18 cellular contexts compared by ENCODE assay signal in genomic region chr19:14567079-14567478, GRCh38. TPM values are rescaled to one million over a fixed set of nuclear protein-coding genes. Genes with fewer than 3 reads are reported as not detected.
A peak's percentile ranks its signal among the peaks of the same experiment; 100 is the strongest.
DNase-seq lines count a peak whose midpoint lies in the region; ATAC-seq, FAIRE-seq and TF ChIP-seq lines count a peak whose summit lies in the region.
"Had no signal": no experiment of that assay in that cellular context is flagged by ENCODE, and none has a peak within 500 bp of the region (broad histone marks: within the 10 kb centered on the region; RNA-seq: fewer than 3 reads in every experiment).

No MANE protein-coding gene starts in this region.

- H3K36me3 Mint-ChIP-seq in activated T-cell treated with anti-CD3 and anti-CD28 coated beads, Interleukin-2, amount 50 U/mL, for 24 hours (ENCODE audit: low read depth): peaks cover 65% of the 10 kb centered on the region
- peaks cover 2 to 4% of the 10 kb centered on the region in 2 donors for H3K36me3 Mint-ChIP-seq in activated T-cell treated with anti-CD3 and anti-CD28 coated beads, Interleukin-2, amount 50 U/mL, for 72 hours (ENCODE audit: insufficient read depth in 2 of 2)
- H3K36me3 Mint-ChIP-seq in H9 (ENCODE audit: insufficient read depth in 1 of 3, low read depth in 3 of 3) (peaks cover 11 to 27% (median 13%) of the 10 kb centered on the region in 3 experiments; a peak in 6 of 7 replicates), neural crest cell (ENCODE audit: low read depth) (peaks cover 5% of the 10 kb centered on the region)

- H3K9me1 ChIP-seq in K562 (ENCODE audit: control insufficient read depth, insufficient read depth, low read length): peaks cover 8% of the 10 kb centered on the region

- no peak overlapping the region for H2BK15ac ChIP-seq in H9 (ENCODE audit: low read depth, low read length)

- H3K4me1 ChIP-seq in H9 (ENCODE audit: insufficient read depth, low read length): no peaks in the 10 kb centered on the region; the same call in 1 of the 2 replicates
- peaks cover 15 to 83% of the 10 kb centered on the region in 2 experiments; a peak in 4 of 5 replicates for H3K4me1 ChIP-seq in K562 (replicated peaks in 1 of 2; ENCODE audit: control insufficient read depth in 2 of 2, insufficient read depth in 2 of 2, low read length in 2 of 2)

- H3K4me3 Mint-ChIP-seq in activated T-cell treated with anti-CD3 and anti-CD28 coated beads, Interleukin-2, amount 50 U/mL, for 24 hours: no peak overlapping the region
- no peak overlapping the region for H3K4me3 Mint-ChIP-seq in activated T-cell treated with anti-CD3 and anti-CD28 coated beads, Interleukin-2, amount 50 U/mL, for 72 hours
- H3K4me3 Mint-ChIP-seq in H9: no peak overlapping the region; a peak in 1 of 5 replicates
- peak overlapping the region; percentile 47 for H3K4me3 Mint-ChIP-seq in neural crest cell

- H4K20me1 ChIP-seq in H9 (ENCODE audit: control insufficient read depth, insufficient read depth, insufficient read length): no peaks in the 10 kb centered on the region
- H4K20me1 ChIP-seq in K562 (replicated peaks; ENCODE audit: control insufficient read depth, insufficient read depth, low read length): 0 out of 2 replicates have a peak, but pooled peaks cover 9% of the 10 kb centered on the region

- H3K27ac ChIP-seq in H9 (ENCODE audit: insufficient read length, low read depth, low read length) (no peak overlapping the region), K562 (ENCODE audit: extremely low read depth, low read depth, low read length) (no peak overlapping the region)

- no peak overlapping the region for H3K14ac ChIP-seq in H9 (ENCODE audit: insufficient read depth, low read length)

- no peak for ATAC-seq in activated T-cell treated with anti-CD3 and anti-CD28 coated beads, Interleukin-2, amount 50 U/mL, for 72 hours (replicated peaks in 1 of 2)
- ATAC-seq in K562: no peak
- ATAC-seq: HepG2, Right ventricle myocardium inferior had no signal

- no peak overlapping the region for H4K91ac ChIP-seq in H9 (ENCODE audit: insufficient read length, low read depth, low read length)

- no peak overlapping the region for H3T11ph ChIP-seq in H9 (ENCODE audit: low read length)

- no peaks in the 10 kb centered on the region for H3K9me3 Mint-ChIP-seq in activated T-cell treated with anti-CD3 and anti-CD28 coated beads, Interleukin-2, amount 50 U/mL, for 24 hours
- peaks cover 0 to 2% of the 10 kb centered on the region in 2 donors for H3K9me3 Mint-ChIP-seq in activated T-cell treated with anti-CD3 and anti-CD28 coated beads, Interleukin-2, amount 50 U/mL, for 72 hours
- no peaks in the 10 kb centered on the region for H3K9me3 Mint-ChIP-seq in H9
- H3K9me3 Mint-ChIP-seq in neural crest cell: no peaks in the 10 kb centered on the region

- CTCF ChIA-PET in K562 (lab: Yijun Ruan, JAX; ENCODE audit: low intra/inter-chr PET ratio): no interaction called here

- DNase-seq in activated T-cell treated with anti-CD3 and anti-CD28 coated beads, Interleukin-2, amount 50 U/mL, for 24 hours: no peak
- DNase-seq in activated T-cell treated with anti-CD3 and anti-CD28 coated beads, Interleukin-2, amount 50 U/mL, for 72 hours: no peak
- no peak for DNase-seq in H9
- no peak for DNase-seq in K562 (ENCODE audit: extremely low read depth in 1 of 4, low spot score in 3 of 4)
- DNase-seq in neural crest cell (ENCODE audit: low read depth, low spot score): no peak
- no peak for DNase-seq in DMS79 (lab: John Stamatoyannopoulos, UW)
- DNase-seq in COLO829 (ENCODE audit: low spot score): no peak
- no peak for DNase-seq in pons (ENCODE audit: low spot score)
- DNase-seq: AML-193, DMS 273 treated with DMSO at 0.1 percent for 48 hours, MM.1S, NCI-H187 treated with DMSO at 0.1 percent for 48 hours, NCI-H82 had no signal

- H3K79me2 ChIP-seq in H9 (ENCODE audit: insufficient read depth, low read length) (peaks cover 9% of the 10 kb centered on the region; the same call in 1 of the 2 replicates), K562 (ENCODE audit: control insufficient read depth, insufficient read depth, low read length) (peaks cover 34% of the 10 kb centered on the region)

- H4K5ac ChIP-seq in H9 (ENCODE audit: insufficient read length, low read depth, low read length): no peak overlapping the region

- H3K23me2 ChIP-seq in H9 (ENCODE audit: insufficient read length, low read depth, low read length, poor library complexity, severe bottlenecking): peaks cover 8% of the 10 kb centered on the region

- H3K9ac ChIP-seq in H9 (ENCODE audit: extremely low read depth, insufficient read length, low read length): no peak overlapping the region
- no peak overlapping the region for H3K9ac ChIP-seq in K562 (ENCODE audit: insufficient read depth in 1 of 2, low read depth in 2 of 2, low read length in 2 of 2)

- no peak overlapping the region for H3K23ac ChIP-seq in H9 (ENCODE audit: insufficient read length, low read depth, low read length)

- no peak for TF ChIP-seq POLR2A in K562 (conservative IDR thresholded peaks at IDR 0.05)

- no peak for TF ChIP-seq EP300 in K562 (IDR thresholded peaks at IDR 0.05; ENCODE audit: low read length)

- no peak overlapping the region for H3K18ac ChIP-seq in H9 (ENCODE audit: insufficient read length, low read depth, low read length)

- H3K27me3 Mint-ChIP-seq in activated T-cell treated with anti-CD3 and anti-CD28 coated beads, Interleukin-2, amount 50 U/mL, for 24 hours: no peaks in the 10 kb centered on the region
- H3K27me3 Mint-ChIP-seq in activated T-cell treated with anti-CD3 and anti-CD28 coated beads, Interleukin-2, amount 50 U/mL, for 72 hours (ENCODE audit: low read depth): no peaks in the 10 kb centered on the region
- 0 out of 2 replicates have a peak, but pooled peaks cover 2% of the 10 kb centered on the region for H3K27me3 Mint-ChIP-seq in H9 (ENCODE audit: low read depth)
- no peaks in the 10 kb centered on the region for H3K27me3 Mint-ChIP-seq in neural crest cell (ENCODE audit: low read depth)

- FAIRE-seq in K562 (lab: Jason Lieb, UNC): no peak
- FAIRE-seq: H54, HepG2 had no signal

- POLR2A ChIA-PET in K562 (lab: Yijun Ruan, JAX): interaction anchor here (0.7 to 1.2 kb wide), 2 partner anchors 17 to 254 kb away, joined by 3 read pairs; no protein-coding TSS in a partner anchor

- no TSS peak for BruUV-seq in K562 (replicated peaks; lab: Mats Ljungman, UMichigan)

- H3K9me3 ChIP-seq in H9 (ENCODE audit: control insufficient read depth, low read depth, low read length): no peaks in the 10 kb centered on the region
- no peaks in the 10 kb centered on the region for H3K9me3 ChIP-seq in K562 (replicated peaks; ENCODE audit: control insufficient read depth, insufficient read depth, low read depth, low read length)

- no CpG with 5 or more reads among the region's 11 CpGs for WGBS in H9 (ENCODE audit: extremely low coverage, insufficient read length, low lambda C conversion rate)
- WGBS in K562 (ENCODE audit: insufficient coverage, low coverage, missing lambda C conversion rate): 91% methylated on average over 7 of the region's 11 CpGs

- H2BK12ac ChIP-seq in H9 (ENCODE audit: insufficient read length, low read depth, low read length): no peak overlapping the region

- TF ChIP-seq RAD21 in K562 (CRISPR knock-in tag; conservative IDR thresholded peaks at IDR 0.05 in 1 of 2, IDR thresholded peaks at IDR 0.05 in 1 of 2): no peak

- H4K8ac ChIP-seq in H9 (replicated peaks; ENCODE audit: insufficient read length, low read depth, low read length): no peak overlapping the region

- H3K79me1 ChIP-seq in H9 (ENCODE audit: insufficient read depth, low read depth, low read length, poor library complexity, severe bottlenecking): no peaks in the 10 kb centered on the region

- H3K4ac ChIP-seq in H9 (ENCODE audit: low read depth, low read length): no peak overlapping the region

- H2BK20ac ChIP-seq in H9 (ENCODE audit: low read depth, low read length, poor library complexity, severe bottlenecking): no peak overlapping the region

- intact Hi-C loops in K562 (cut with micrococcal nuclease): no loop called here

- H3K4me1 Mint-ChIP-seq in activated T-cell treated with anti-CD3 and anti-CD28 coated beads, Interleukin-2, amount 50 U/mL, for 24 hours (ENCODE audit: low read depth): peaks cover 43% of the 10 kb centered on the region
- peaks cover 44% of the 10 kb centered on the region for H3K4me1 Mint-ChIP-seq in activated T-cell treated with anti-CD3 and anti-CD28 coated beads, Interleukin-2, amount 50 U/mL, for 72 hours (ENCODE audit: low read depth)
- peaks cover 22 to 37% of the 10 kb centered on the region in 2 experiments for H3K4me1 Mint-ChIP-seq in H9
- H3K4me1 Mint-ChIP-seq in neural crest cell: peaks cover 11% of the 10 kb centered on the region

- no peak overlapping the region for H2AK5ac ChIP-seq in H9 (ENCODE audit: insufficient read length, low read length)

- H3K27ac Mint-ChIP-seq in activated T-cell treated with anti-CD3 and anti-CD28 coated beads, Interleukin-2, amount 50 U/mL, for 24 hours: peak overlapping the region; percentile 67
- no peak overlapping the region for H3K27ac Mint-ChIP-seq in activated T-cell treated with anti-CD3 and anti-CD28 coated beads, Interleukin-2, amount 50 U/mL, for 72 hours
- 0 out of 7 replicates have a peak overlapping the region, but pooled peaks have one; percentile 31 to 67 (median 39) for H3K27ac Mint-ChIP-seq in H9
- H3K27ac Mint-ChIP-seq in neural crest cell (ENCODE audit: unreplicated experiment): peak overlapping the region; percentile 67

- H2BK5ac ChIP-seq in H9 (ENCODE audit: insufficient read length, low read length): no peak overlapping the region

- in situ Hi-C loops in K562 (cut with MboI): no loop called here

- H3K27me3 ChIP-seq in H9 (ENCODE audit: insufficient read depth, low read length): no peaks in the 10 kb centered on the region
- H3K27me3 ChIP-seq in K562 (ENCODE audit: control insufficient read depth in 2 of 2, insufficient read depth in 2 of 2, low read length in 2 of 2): no peaks in the 10 kb centered on the region; a peak in 1 of 5 replicates

- H2AFZ ChIP-seq in H9 (ENCODE audit: low read length) (no peak overlapping the region), K562 (ENCODE audit: low read depth, low read length) (no peak overlapping the region)

- peaks cover 63% of the 10 kb centered on the region; the same call in 2 of the 3 replicates for H3K36me3 ChIP-seq in K562 (ENCODE audit: control insufficient read depth, insufficient read depth, low read length)

- no peak overlapping the region for H3K4me2 ChIP-seq in H9 (ENCODE audit: insufficient read depth, insufficient read length, low read length)
- no peak overlapping the region for H3K4me2 ChIP-seq in K562 (ENCODE audit: insufficient read depth, low read length)

- no peak overlapping the region for H3K56ac ChIP-seq in H9 (ENCODE audit: insufficient read length, low read depth, low read length)

- TF ChIP-seq CTCF in H9 (conservative IDR thresholded peaks at IDR 0.05) (no peak), K562 (IDR thresholded peaks at IDR 0.05 in 2 of 3, conservative IDR thresholded peaks at IDR 0.05 in 1 of 3; ENCODE audit: insufficient read depth in 2 of 3, low read depth in 1 of 3, low read length in 3 of 3) (no peak), neural crest cell (conservative IDR thresholded peaks at IDR 0.05) (no peak)

- H3K4me3 ChIP-seq in K562: no peak overlapping the region

- H2BK120ac ChIP-seq in H9 (ENCODE audit: low read depth, low read length, poor library complexity, severe bottlenecking): no peak overlapping the region

RNA-seq across cellular contexts. Expression of gene NDUFB7, which starts 4.8 kb away (rescaled TPM):
- total RNA-seq in activated T-cell treated with anti-CD3 and anti-CD28 coated beads, Interleukin-2, amount 50 U/mL, for 72 hours: 10 to 100 TPM; 78.5 to 87.0 TPM
- 155 and 161 TPM in 2 replicates for total RNA-seq in H9 (2021)
- 5.1 and 13.9 TPM in 2 replicates for total RNA-seq in K562 (2011; cell fraction: chromatin; rRNA removed; ENCODE audit: low replicate concordance)
- 55.0 and 85.4 TPM in 2 replicates for total RNA-seq in K562 (2011; cell fraction: nucleolus; rRNA removed)
- 23.9 and 26.6 TPM in 2 replicates for total RNA-seq in K562 (2011; cell fraction: nucleoplasm; rRNA removed)
- total RNA-seq in K562 (2014; rRNA removed): 842 and 854 TPM in 2 replicates
- total RNA-seq in K562 (2014; rRNA removed; fragmentation: Illumina TruSeq; extraction: Trizol): 7.4 and 14.9 TPM in 2 replicates
- 227 and 243 TPM in 2 replicates for total RNA-seq in K562 (2015; rRNA removed; fragmentation: Illumina TruSeq; extraction: Trizol)
- total RNA-seq in K562 (2021): 289 and 313 TPM in 2 replicates
- 137 and 185 TPM in 2 replicates for polyA plus RNA-seq in K562 (2011; rRNA removed)
- 393 and 1,045 TPM in 2 replicates for polyA plus RNA-seq in K562 (2011; cell fraction: cytosol; rRNA removed)
- polyA plus RNA-seq in K562 (2011; cell fraction: nucleus; rRNA removed): 125 and 147 TPM in 2 replicates
- 246 and 272 TPM in 2 replicates for polyA plus RNA-seq in K562 (2012)
- 37.6 and 257 TPM in 2 replicates for polyA plus RNA-seq in K562 (2014; fragmentation: Illumina TruSeq; extraction: Trizol)
- polyA plus RNA-seq in K562 (2014; fragmentation: Nextera tagmentation; extraction: Ambion mirVana): 10 to 100 TPM; 31.3 to 91.8 TPM
- polyA plus RNA-seq in K562 (2014; rRNA removed): 810 and 833 TPM in 2 replicates
- 14.2 and 24.3 TPM in 2 replicates for polyA minus RNA-seq in K562 (2011; rRNA and poly(A)+ RNA removed)
- 76.8 and 119 TPM in 2 replicates for polyA minus RNA-seq in K562 (2011; cell fraction: cytosol; rRNA and poly(A)+ RNA removed)
- polyA minus RNA-seq in K562 (2011; cell fraction: nucleus; rRNA and poly(A)+ RNA removed): 20.3 and 27.4 TPM in 2 replicates
- 123 and 128 TPM in 2 replicates for total RNA-seq in neural crest cell

RNA-seq across cellular contexts. Expression of gene CLEC17A, which starts 15.8 kb away (rescaled TPM):
- under 1 TPM; 0.29 to 0.46 TPM for total RNA-seq in activated T-cell treated with anti-CD3 and anti-CD28 coated beads, Interleukin-2, amount 50 U/mL, for 72 hours
- total RNA-seq in H9 (2021) (not detected in 2 replicates), K562 (2014; rRNA removed) (not detected in 2 replicates), K562 (2014; rRNA removed; fragmentation: Illumina TruSeq; extraction: Trizol) (not detected in 2 replicates), K562 (2015; rRNA removed; fragmentation: Illumina TruSeq; extraction: Trizol) (not detected in 2 replicates), K562 (2021) (not detected in 2 replicates), neural crest cell (not detected in 2 replicates)
- total RNA-seq in K562 (2011; cell fraction: chromatin; rRNA removed; ENCODE audit: low replicate concordance): not detected in 2 replicates
- not detected in 2 replicates for total RNA-seq in K562 (2011; cell fraction: nucleolus; rRNA removed)
- total RNA-seq in K562 (2011; cell fraction: nucleoplasm; rRNA removed): not detected in 2 replicates
- polyA plus RNA-seq in K562 (2011; rRNA removed) (0.03 TPM in 1 of 2 replicates, not detected in the other), K562 (2014; fragmentation: Illumina TruSeq; extraction: Trizol) (not detected in 2 replicates), K562 (2014; fragmentation: Nextera tagmentation; extraction: Ambion mirVana) (not detected), K562 (2014; rRNA removed) (not detected in 2 replicates)
- polyA plus RNA-seq in K562 (2011; cell fraction: cytosol; rRNA removed): not detected in 2 replicates
- not detected in 2 replicates for polyA plus RNA-seq in K562 (2011; cell fraction: nucleus; rRNA removed)
- polyA plus RNA-seq in K562 (2012): not detected in 2 replicates
- not detected in 2 replicates for polyA minus RNA-seq in K562 (2011; rRNA and poly(A)+ RNA removed)
- not detected in 2 replicates for polyA minus RNA-seq in K562 (2011; cell fraction: cytosol; rRNA and poly(A)+ RNA removed)
- polyA minus RNA-seq in K562 (2011; cell fraction: nucleus; rRNA and poly(A)+ RNA removed): not detected in 2 replicates
- total RNA-seq: A673, HepG2, NCI-H460, Right ventricle myocardium inferior had no signal
- polyA plus RNA-seq: HepG2 had no signal

RNA-seq across cellular contexts. Expression of gene TECR, which starts 37.7 kb away (rescaled TPM):
- total RNA-seq in activated T-cell treated with anti-CD3 and anti-CD28 coated beads, Interleukin-2, amount 50 U/mL, for 72 hours: 100 to 1,000 TPM; 105 to 106 TPM
- total RNA-seq in H9 (2021) (162 and 164 TPM in 2 replicates), K562 (2014; rRNA removed) (86.0 and 158 TPM in 2 replicates), K562 (2014; rRNA removed; fragmentation: Illumina TruSeq; extraction: Trizol) (33.1 and 36.7 TPM in 2 replicates), K562 (2015; rRNA removed; fragmentation: Illumina TruSeq; extraction: Trizol) (81.9 and 91.6 TPM in 2 replicates), K562 (2021) (186 and 195 TPM in 2 replicates), neural crest cell (177 and 185 TPM in 2 replicates)
- 122 and 325 TPM in 2 replicates for total RNA-seq in K562 (2011; cell fraction: chromatin; rRNA removed; ENCODE audit: low replicate concordance)
- 437 and 484 TPM in 2 replicates for total RNA-seq in K562 (2011; cell fraction: nucleolus; rRNA removed)
- total RNA-seq in K562 (2011; cell fraction: nucleoplasm; rRNA removed): 307 and 324 TPM in 2 replicates
- polyA plus RNA-seq in K562 (2011; rRNA removed) (68.0 and 169 TPM in 2 replicates), K562 (2014; fragmentation: Illumina TruSeq; extraction: Trizol) (204 and 211 TPM in 2 replicates), K562 (2014; fragmentation: Nextera tagmentation; extraction: Ambion mirVana) (10 to 100 TPM; 29.3 to 73.2 TPM), K562 (2014; rRNA removed) (81.4 and 108 TPM in 2 replicates)
- polyA plus RNA-seq in K562 (2011; cell fraction: cytosol; rRNA removed): 224 and 335 TPM in 2 replicates
- polyA plus RNA-seq in K562 (2011; cell fraction: nucleus; rRNA removed): 326 and 378 TPM in 2 replicates
- polyA plus RNA-seq in K562 (2012): 229 and 297 TPM in 2 replicates
- 76.6 and 95.7 TPM in 2 replicates for polyA minus RNA-seq in K562 (2011; rRNA and poly(A)+ RNA removed)
- 188 and 209 TPM in 2 replicates for polyA minus RNA-seq in K562 (2011; cell fraction: cytosol; rRNA and poly(A)+ RNA removed)
- polyA minus RNA-seq in K562 (2011; cell fraction: nucleus; rRNA and poly(A)+ RNA removed): 66.2 and 80.1 TPM in 2 replicates

RNA-seq across cellular contexts. Expression of gene DNAJB1, which starts 48.9 kb away (rescaled TPM):
- total RNA-seq in activated T-cell treated with anti-CD3 and anti-CD28 coated beads, Interleukin-2, amount 50 U/mL, for 72 hours: 10 to 100 TPM; 62.5 to 64.1 TPM
- 77.7 and 87.0 TPM in 2 replicates for total RNA-seq in H9 (2021)
- total RNA-seq in K562 (2011; cell fraction: chromatin; rRNA removed; ENCODE audit: low replicate concordance): 66.1 and 87.4 TPM in 2 replicates
- total RNA-seq in K562 (2011; cell fraction: nucleolus; rRNA removed): 67.0 and 68.3 TPM in 2 replicates
- total RNA-seq in K562 (2011; cell fraction: nucleoplasm; rRNA removed): 68.0 and 69.1 TPM in 2 replicates
- 62.1 and 71.5 TPM in 2 replicates for total RNA-seq in K562 (2014; rRNA removed)
- total RNA-seq in K562 (2014; rRNA removed; fragmentation: Illumina TruSeq; extraction: Trizol): 51.2 and 60.9 TPM in 2 replicates
- 85.3 and 86.5 TPM in 2 replicates for total RNA-seq in K562 (2015; rRNA removed; fragmentation: Illumina TruSeq; extraction: Trizol)
- 94.8 and 99.9 TPM in 2 replicates for total RNA-seq in K562 (2021)
- polyA plus RNA-seq in K562 (2011; rRNA removed): 83.5 and 113 TPM in 2 replicates
- 101 TPM in 2 replicates for polyA plus RNA-seq in K562 (2011; cell fraction: cytosol; rRNA removed)
- 78.2 and 79.0 TPM in 2 replicates for polyA plus RNA-seq in K562 (2011; cell fraction: nucleus; rRNA removed)
- 69.4 and 84.8 TPM in 2 replicates for polyA plus RNA-seq in K562 (2012)
- 78.3 and 100 TPM in 2 replicates for polyA plus RNA-seq in K562 (2014; fragmentation: Illumina TruSeq; extraction: Trizol)
- 10 to 100 TPM; 13.2 to 16.2 TPM for polyA plus RNA-seq in K562 (2014; fragmentation: Nextera tagmentation; extraction: Ambion mirVana)
- polyA plus RNA-seq in K562 (2014; rRNA removed): 61.7 and 79.2 TPM in 2 replicates
- polyA minus RNA-seq in K562 (2011; rRNA and poly(A)+ RNA removed): 71.6 and 93.9 TPM in 2 replicates
- 31.4 and 40.9 TPM in 2 replicates for polyA minus RNA-seq in K562 (2011; cell fraction: cytosol; rRNA and poly(A)+ RNA removed)
- 22.5 and 40.4 TPM in 2 replicates for polyA minus RNA-seq in K562 (2011; cell fraction: nucleus; rRNA and poly(A)+ RNA removed)
- total RNA-seq in neural crest cell: 89.4 and 94.2 TPM in 2 replicates
